17 cellular contexts compared by ENCODE assay signal in genomic region chrX:94216738-94217137, GRCh38.
DNase-seq lines count a peak whose midpoint lies in the region; FAIRE-seq and TF ChIP-seq lines count a peak whose summit lies in the region.
"Had no signal": no experiment of that assay in that cellular context is flagged by ENCODE, and none has a peak within 500 bp of the region (broad histone marks: within the 10 kb centered on the region; RNA-seq: fewer than 3 reads in every experiment).

No MANE protein-coding gene starts in this region.

- H3K27ac Mint-ChIP-seq in astrocyte (ENCODE audit: unreplicated experiment), result no peak overlapping the region
- H3K27ac Mint-ChIP-seq in osteocyte (ENCODE audit: unreplicated experiment), result no peak overlapping the region
- H3K27ac Mint-ChIP-seq: B cell; CD4-positive, alpha-beta T cell had no signal

- H3K4me2 ChIP-seq in astrocyte (ENCODE audit: low read length), result no peak overlapping the region
- H3K4me2 ChIP-seq: KMS-11 had no signal

- no peaks in the 10 kb centered on the region for H3K79me2 ChIP-seq in astrocyte (ENCODE audit: insufficient read depth, low read length)

- H3K4me1 ChIP-seq in HUES48 (ENCODE audit: control insufficient read depth, insufficient read depth, low read length) (peaks cover 20% of the 10 kb centered on the region), astrocyte (ENCODE audit: insufficient read depth, low read length) (no peaks in the 10 kb centered on the region), iPS-20b (ENCODE audit: insufficient read depth, low read length) (peaks cover 8% of the 10 kb centered on the region; the same call in 1 of the 2 replicates)

- no peak for TF ChIP-seq CTCF in astrocyte (IDR thresholded peaks at IDR 0.05; ENCODE audit: insufficient read depth, low read depth, low read length)
- no peak for TF ChIP-seq CTCF in osteocyte (IDR thresholded peaks at IDR 0.05)

- no peaks in the 10 kb centered on the region for H3K27me3 Mint-ChIP-seq in astrocyte (ENCODE audit: low read depth, unreplicated experiment)
- H3K27me3 Mint-ChIP-seq in osteocyte (ENCODE audit: unreplicated experiment), result no peaks in the 10 kb centered on the region
- H3K27me3 Mint-ChIP-seq: B cell; CD4-positive, alpha-beta T cell had no signal

- H3K9ac ChIP-seq in HUES48 (ENCODE audit: low read depth, low read length), result no peak overlapping the region
- H3K9ac ChIP-seq in astrocyte (ENCODE audit: low read length), result no peak overlapping the region
- H3K9ac ChIP-seq in iPS-20b (ENCODE audit: low read depth, low read length), result 0 out of 2 replicates have a peak overlapping the region, but pooled peaks have one; percentile 5
- H3K9ac ChIP-seq: KMS-11 had no signal

- intact Hi-C loops in head of caudate nucleus (cut with DNase I), result no loop called here

- H3K4me3 ChIP-seq in HUES48 (ENCODE audit: low read depth, low read length), result no peak overlapping the region; the same call in 1 of the 2 replicates
- no peak overlapping the region for H3K4me3 ChIP-seq in astrocyte (ENCODE audit: insufficient read depth, low read depth, low read length)
- 0 out of 2 replicates have a peak overlapping the region, but pooled peaks have one; percentile 4 for H3K4me3 ChIP-seq in iPS-20b (ENCODE audit: low read length)

- H4K20me1 ChIP-seq in astrocyte (ENCODE audit: insufficient read depth, low read length), result no peaks in the 10 kb centered on the region

- DNase-seq in astrocyte (ENCODE audit: low read depth) (no peak), head of caudate nucleus (no peak), GM19239 (ENCODE audit: insufficient read length, low spot score) (no peak), COLO668 (lab: John Stamatoyannopoulos, UW; ENCODE audit: unreplicated experiment) (no peak), osteocyte (ENCODE audit: extremely low spot score, unreplicated experiment) (no peak)
- DNase-seq: C1 segment of cervical spinal cord; CD4-positive, alpha-beta T cell; DMS153; DND-41; GF-D8 had no signal

- no peaks in the 10 kb centered on the region for H3K27me3 ChIP-seq in HUES48 (ENCODE audit: control insufficient read depth, insufficient read depth, low read length)
- no peaks in the 10 kb centered on the region for H3K27me3 ChIP-seq in astrocyte (ENCODE audit: insufficient read depth, low read length)
- no peaks in the 10 kb centered on the region for H3K27me3 ChIP-seq in iPS-20b (ENCODE audit: insufficient read depth, low read length)

- 0 out of 2 replicates have a peak, but pooled peaks cover 3% of the 10 kb centered on the region for H3K9me3 ChIP-seq in HUES48 (ENCODE audit: control insufficient read depth, insufficient read depth, low read length)
- H3K9me3 ChIP-seq in astrocyte (ENCODE audit: insufficient read depth, low read depth, low read length), result no peaks in the 10 kb centered on the region
- H3K9me3 ChIP-seq in iPS-20b (ENCODE audit: insufficient read depth, low read depth, low read length), result no peaks in the 10 kb centered on the region

- H3K36me3 ChIP-seq in HUES48 (ENCODE audit: control insufficient read depth, insufficient read depth, low read length), result no peaks in the 10 kb centered on the region
- H3K36me3 ChIP-seq in astrocyte (ENCODE audit: insufficient read depth, low read length), result no peaks in the 10 kb centered on the region
- H3K36me3 ChIP-seq in iPS-20b (ENCODE audit: insufficient read depth, low read depth, low read length), result no peaks in the 10 kb centered on the region

- no peak overlapping the region for H3K4me3 Mint-ChIP-seq in astrocyte (ENCODE audit: unreplicated experiment)
- H3K4me3 Mint-ChIP-seq in osteocyte (ENCODE audit: unreplicated experiment), result no peak overlapping the region
- H3K4me3 Mint-ChIP-seq: B cell; CD4-positive, alpha-beta T cell had no signal

- FAIRE-seq in astrocyte (lab: Jason Lieb, UNC) (peak; percentile 84), GM19239 (lab: Jason Lieb, UNC) (no peak)
- FAIRE-seq: A204.1, D721Med, HepG2 had no signal

- no peaks in the 10 kb centered on the region for H3K9me3 Mint-ChIP-seq in astrocyte (ENCODE audit: unreplicated experiment)
- no peaks in the 10 kb centered on the region for H3K9me3 Mint-ChIP-seq in osteocyte (ENCODE audit: unreplicated experiment)
- H3K9me3 Mint-ChIP-seq: CD4-positive, alpha-beta T cell had no signal

- H3K4me1 Mint-ChIP-seq in astrocyte (ENCODE audit: low read depth, unreplicated experiment) (no peaks in the 10 kb centered on the region), osteocyte (ENCODE audit: unreplicated experiment) (no peaks in the 10 kb centered on the region)
- H3K4me1 Mint-ChIP-seq: B cell had no signal

- H3K27ac ChIP-seq in HUES48 (ENCODE audit: low read depth, low read length) (peak overlapping the region; percentile 56), astrocyte (ENCODE audit: low read depth, low read length) (no peak overlapping the region), iPS-20b (ENCODE audit: low read length) (no peak overlapping the region)
- H3K27ac ChIP-seq: KMS-11 had no signal

- H3K36me3 Mint-ChIP-seq in astrocyte (ENCODE audit: low read depth, unreplicated experiment), result no peaks in the 10 kb centered on the region
- no peaks in the 10 kb centered on the region for H3K36me3 Mint-ChIP-seq in osteocyte (ENCODE audit: unreplicated experiment)

- H2AFZ ChIP-seq in astrocyte (ENCODE audit: low read depth, low read length), result no peak overlapping the region
